11 cellular contexts compared by ENCODE assay signal in the genomic region with DNA sequence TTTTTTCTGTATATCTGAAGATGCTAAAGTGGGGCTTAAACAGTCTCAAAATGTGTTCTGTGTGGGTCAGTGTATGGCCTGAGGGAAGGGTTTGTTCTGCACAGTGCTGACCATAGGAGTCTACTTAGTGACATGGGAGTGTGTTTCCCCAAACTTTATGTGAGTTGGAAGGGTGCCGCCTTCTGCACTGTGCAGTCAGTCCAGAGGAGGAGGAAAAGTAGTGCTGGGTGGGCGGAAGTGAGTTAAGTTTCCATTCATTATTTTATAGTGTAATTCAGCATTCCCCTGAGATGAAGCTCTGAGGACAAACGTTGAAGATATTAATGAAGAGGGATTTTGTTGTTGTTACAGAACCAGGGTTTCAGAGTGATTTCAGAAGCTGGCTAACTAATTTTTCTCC. TPM values are rescaled to one million over a fixed set of nuclear protein-coding genes. Genes with fewer than 3 reads are reported as not detected.
DNase-seq lines count a peak whose midpoint lies in the region; ATAC-seq and TF ChIP-seq lines count a peak whose summit lies in the region.
"Had no signal": no experiment of that assay in that cellular context is flagged by ENCODE, and none has a peak within 500 bp of the region (broad histone marks: within the 10 kb centered on the region; RNA-seq: fewer than 3 reads in every experiment).

No MANE protein-coding gene starts in this region.

- intact Hi-C loops in activated CD8-positive, alpha-beta T cell treated with anti-CD3 and anti-CD28 coated beads for 36 hours (cut with micrococcal nuclease) = no loop called here

- peak overlapping the region in 1 of 5 donors; percentile 39 for H3K9ac ChIP-seq in subcutaneous abdominal adipose tissue (ENCODE audit: low read length in 5 of 5)
- H3K9ac ChIP-seq: parathyroid adenoma had no signal

- no peaks in the 10 kb centered on the region for H3K27me3 Mint-ChIP-seq in activated CD8-positive, alpha-beta memory T cell treated with anti-CD3 and anti-CD28 coated beads, Interleukin-2, amount 10 ng/mL, durations not matched to agents 7 days and 5 days
- H3K27me3 Mint-ChIP-seq in activated CD8-positive, alpha-beta T cell treated with anti-CD3 and anti-CD28 coated beads for 36 hours = peaks cover 3% of the 10 kb centered on the region

- H3K9me3 Mint-ChIP-seq in activated CD8-positive, alpha-beta memory T cell treated with anti-CD3 and anti-CD28 coated beads, Interleukin-2, amount 10 ng/mL, durations not matched to agents 7 days and 5 days (ENCODE audit: low read depth) = no peaks in the 10 kb centered on the region
- H3K9me3 Mint-ChIP-seq in activated CD8-positive, alpha-beta T cell treated with anti-CD3 and anti-CD28 coated beads for 36 hours = no peaks in the 10 kb centered on the region

- H3K9me3 ChIP-seq in right atrium auricular region = no peaks in the 10 kb centered on the region
- peaks cover 0 to 3% (median 0%) of the 10 kb centered on the region in 5 donors for H3K9me3 ChIP-seq in subcutaneous abdominal adipose tissue (ENCODE audit: control insufficient read depth in 5 of 5, low read length in 5 of 5)
- H3K9me3 ChIP-seq in MG63 = no peaks in the 10 kb centered on the region
- H3K9me3 ChIP-seq: tibial nerve had no signal

- no peak for DNase-seq in activated CD8-positive, alpha-beta memory T cell treated with anti-CD3 and anti-CD28 coated beads, Interleukin-2, amount 10 ng/mL, durations not matched to agents 7 days and 5 days
- no peak for DNase-seq in activated CD8-positive, alpha-beta memory T cell treated with anti-CD3 and anti-CD28 coated beads, Interleukin-2, amount 50 U/mL, for 4 hours
- DNase-seq in activated CD8-positive, alpha-beta T cell treated with anti-CD3 and anti-CD28 coated beads for 36 hours = no peak
- DNase-seq in right atrium auricular region (ENCODE audit: low spot score) (no peak), C1 segment of cervical spinal cord (lab: John Stamatoyannopoulos, UW) (no peak), MG63 (no peak), NCI-H1092 (lab: John Stamatoyannopoulos, UW) (no peak)
- DNase-seq: cortex of kidney had no signal

- peaks cover 43% of the 10 kb centered on the region for H3K4me1 Mint-ChIP-seq in activated CD8-positive, alpha-beta memory T cell treated with anti-CD3 and anti-CD28 coated beads, Interleukin-2, amount 10 ng/mL, durations not matched to agents 7 days and 5 days
- H3K4me1 Mint-ChIP-seq in activated CD8-positive, alpha-beta T cell treated with anti-CD3 and anti-CD28 coated beads for 36 hours (ENCODE audit: low read depth) = peaks cover 39% of the 10 kb centered on the region

- H3K4me1 ChIP-seq in right atrium auricular region (peaks cover 0 to 20% of the 10 kb centered on the region in 2 donors), subcutaneous abdominal adipose tissue (ENCODE audit: control insufficient read depth in 5 of 5, insufficient read depth in 5 of 5, low read length in 5 of 5) (peaks cover 0 to 50% (median 36%) of the 10 kb centered on the region in 5 donors)
- H3K4me1 ChIP-seq: parathyroid adenoma had no signal

- no peak for TF ChIP-seq CTCF in activated CD8-positive, alpha-beta T cell treated with anti-CD3 and anti-CD28 coated beads for 36 hours (IDR thresholded peaks at IDR 0.05)
- no peak for TF ChIP-seq CTCF in right atrium auricular region (IDR thresholded peaks at IDR 0.05)

- POLR2A ChIA-PET in activated CD8-positive, alpha-beta T cell treated with anti-CD3 and anti-CD28 coated beads for 36 hours (lab: Charles Lee) = no interaction called here

- H3K27ac ChIP-seq in right atrium auricular region (peak overlapping the region; percentile 81 to 90), subcutaneous abdominal adipose tissue (ENCODE audit: low read depth, low read length) (peak overlapping the region; percentile 60)
- H3K27ac ChIP-seq: parathyroid adenoma had no signal

- H3K27ac Mint-ChIP-seq in activated CD8-positive, alpha-beta memory T cell treated with anti-CD3 and anti-CD28 coated beads, Interleukin-2, amount 10 ng/mL, durations not matched to agents 7 days and 5 days = peak overlapping the region; percentile 61
- no peak overlapping the region for H3K27ac Mint-ChIP-seq in activated CD8-positive, alpha-beta T cell treated with anti-CD3 and anti-CD28 coated beads for 36 hours

- peak overlapping the region; percentile 51 to 66 for H3K4me3 ChIP-seq in right atrium auricular region
- H3K4me3 ChIP-seq in subcutaneous abdominal adipose tissue (ENCODE audit: low read depth in 1 of 5, low read length in 5 of 5) = peak overlapping the region in 4 of 5 donors; percentile 61 to 76 (median 70)
- no peak overlapping the region for H3K4me3 ChIP-seq in MG63

- no peak for ATAC-seq in activated CD8-positive, alpha-beta memory T cell treated with anti-CD3 and anti-CD28 coated beads, Interleukin-2, amount 10 ng/mL, durations not matched to agents 7 days and 5 days
- ATAC-seq in activated CD8-positive, alpha-beta T cell treated with anti-CD3 and anti-CD28 coated beads for 36 hours = no peak

- H3K4me3 Mint-ChIP-seq in activated CD8-positive, alpha-beta memory T cell treated with anti-CD3 and anti-CD28 coated beads, Interleukin-2, amount 10 ng/mL, durations not matched to agents 7 days and 5 days = peak overlapping the region; percentile 75
- peak overlapping the region; percentile 61 for H3K4me3 Mint-ChIP-seq in activated CD8-positive, alpha-beta T cell treated with anti-CD3 and anti-CD28 coated beads for 36 hours

- CTCF ChIA-PET in activated CD8-positive, alpha-beta memory T cell treated with anti-CD3 and anti-CD28 coated beads, Interleukin-2, amount 10 ng/mL, durations not matched to agents 7 days and 5 days (lab: Charles Lee) = interaction anchor here (1.0 to 1.4 kb wide), 3 partner anchors 10 to 66 kb away, joined by 3 read pairs; no protein-coding TSS in a partner anchor
- CTCF ChIA-PET in activated CD8-positive, alpha-beta T cell treated with anti-CD3 and anti-CD28 coated beads for 36 hours (lab: Charles Lee) = interaction anchor here (1.2 kb wide), 1 partner anchor 61 kb away, joined by 4 read pairs; no protein-coding TSS in a partner anchor

- H3K36me3 Mint-ChIP-seq in activated CD8-positive, alpha-beta memory T cell treated with anti-CD3 and anti-CD28 coated beads, Interleukin-2, amount 10 ng/mL, durations not matched to agents 7 days and 5 days = peaks cover 18% of the 10 kb centered on the region
- H3K36me3 Mint-ChIP-seq in activated CD8-positive, alpha-beta T cell treated with anti-CD3 and anti-CD28 coated beads for 36 hours (ENCODE audit: low read depth) = no peaks in the 10 kb centered on the region

- H3K27me3 ChIP-seq in right atrium auricular region (no peaks in the 10 kb centered on the region), subcutaneous abdominal adipose tissue (ENCODE audit: control insufficient read depth in 5 of 5, insufficient read depth in 4 of 5, low read length in 5 of 5) (peaks cover 0 to 8% (median 6%) of the 10 kb centered on the region in 5 donors), MG63 (no peaks in the 10 kb centered on the region)
- H3K27me3 ChIP-seq: tibial nerve had no signal

- H3K36me3 ChIP-seq in right atrium auricular region = no peaks in the 10 kb centered on the region
- no peaks in the 10 kb centered on the region for H3K36me3 ChIP-seq in subcutaneous abdominal adipose tissue (ENCODE audit: control insufficient read depth in 5 of 5, insufficient read depth in 5 of 5, low read length in 5 of 5)
- no peaks in the 10 kb centered on the region for H3K36me3 ChIP-seq in MG63
- H3K36me3 ChIP-seq: tibial nerve had no signal

RNA-seq across cellular contexts. Expression of gene CHST7, which starts 2.9 kb away (rescaled TPM):
- 1 to 10 TPM; 4.6 to 5.9 TPM for total RNA-seq in activated CD8-positive, alpha-beta memory T cell treated with anti-CD3 and anti-CD28 coated beads, Interleukin-2, amount 10 ng/mL, durations not matched to agents 7 days and 5 days
- 1 to 10 TPM; 2.5 to 2.8 TPM for total RNA-seq in activated CD8-positive, alpha-beta T cell treated with anti-CD3 and anti-CD28 coated beads for 36 hours
- total RNA-seq in right atrium auricular region = 10 to 100 TPM; 33.6 to 50.5 TPM
- 2.4 and 5.1 TPM in 2 replicates for total RNA-seq in MG63 (2014; rRNA removed; shearing (Covaris generic); ENCODE audit: low replicate concordance)

RNA-seq across cellular contexts. Expression of gene ZNF674, which starts 31.2 kb away (rescaled TPM):
- 1 to 10 TPM; 2.8 to 6.5 TPM for total RNA-seq in activated CD8-positive, alpha-beta memory T cell treated with anti-CD3 and anti-CD28 coated beads, Interleukin-2, amount 10 ng/mL, durations not matched to agents 7 days and 5 days
- 1 to 10 TPM; 1.7 to 2.0 TPM for total RNA-seq in activated CD8-positive, alpha-beta T cell treated with anti-CD3 and anti-CD28 coated beads for 36 hours
- total RNA-seq in right atrium auricular region = 1 to 10 TPM; 2.4 to 2.9 TPM
- total RNA-seq in MG63 (2014; rRNA removed; shearing (Covaris generic); ENCODE audit: low replicate concordance) = 5.5 and 6.4 TPM in 2 replicates
